16 cellular contexts compared by ENCODE assay signal in the genomic region with DNA sequence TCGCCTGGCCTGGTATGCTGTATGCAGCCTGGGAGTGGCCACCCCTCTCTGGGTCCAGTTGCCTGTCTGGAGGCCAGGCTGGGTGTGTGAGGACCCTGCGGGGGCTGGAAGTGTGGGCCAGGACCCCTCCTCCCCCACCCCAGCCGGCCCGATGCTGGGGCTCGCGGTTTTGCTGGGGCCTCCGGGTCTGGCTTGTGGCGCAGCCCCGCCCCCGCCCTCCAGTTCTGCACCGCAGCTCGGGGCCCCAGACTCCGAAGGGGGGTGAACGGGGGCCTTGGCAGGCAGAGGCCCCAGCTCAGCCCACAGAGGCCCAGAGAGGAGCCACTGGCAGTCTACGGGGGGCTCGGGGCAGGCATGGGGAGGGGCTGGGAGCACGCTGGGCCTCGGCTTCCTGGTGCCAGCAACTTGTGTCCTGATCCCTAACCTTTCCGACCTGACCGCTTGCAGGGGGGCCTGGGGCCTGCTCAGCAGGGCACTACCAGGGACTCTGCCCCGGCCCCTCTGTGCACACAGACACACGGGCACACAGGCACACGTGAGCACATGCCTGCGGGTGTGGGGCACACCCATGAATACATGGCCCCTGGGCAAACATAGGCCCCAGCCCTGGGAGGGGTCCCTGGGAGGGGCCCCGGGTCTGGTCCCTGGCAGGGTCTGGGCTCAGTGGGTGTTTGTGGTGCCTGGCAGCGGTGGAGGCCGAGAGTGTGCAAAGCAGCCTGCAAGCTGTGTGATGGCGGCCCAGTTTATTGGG. TPM values are rescaled to one million over a fixed set of nuclear protein-coding genes. Genes with fewer than 3 reads are reported as not detected.
DNase-seq lines count a peak whose midpoint lies in the region; ATAC-seq lines count a peak whose summit lies in the region.
"Had no signal": no experiment of that assay in that cellular context is flagged by ENCODE, and none has a peak within 500 bp of the region (broad histone marks: within the 10 kb centered on the region; RNA-seq: fewer than 3 reads in every experiment).

No MANE protein-coding gene starts in this region.

- POLR2A ChIA-PET in naive thymus-derived CD4-positive, alpha-beta T cell (lab: Charles Lee) = no interaction called here

- no peak overlapping the region for H3K27ac Mint-ChIP-seq in T-helper 17 cell
- H3K27ac Mint-ChIP-seq in naive thymus-derived CD4-positive, alpha-beta T cell = no peak overlapping the region
- H3K27ac Mint-ChIP-seq: activated CD4-positive, alpha-beta T cell treated with anti-CD3 and anti-CD28 coated beads, Interleukin-2, amount 10 ng/mL, durations not matched to agents 24 days and 14 days; activated naive CD4-positive, alpha-beta T cell treated with anti-CD3 and anti-CD28 coated beads, Interleukin-2, amount 50 U/mL, for 72 hours; dendritic cell treated with granulocyte-macrophage colony-stimulating factor and Interleukin-4, amounts not matched to agents 40 ng/mL and 50 ng/mL, for 4 days had no signal

- H3K4me1 Mint-ChIP-seq in T-helper 17 cell = peaks cover 6% of the 10 kb centered on the region
- peaks cover 0 to 7% (median 0%) of the 10 kb centered on the region in 7 donors for H3K4me1 Mint-ChIP-seq in naive thymus-derived CD4-positive, alpha-beta T cell

- no peak overlapping the region for H3K4me3 ChIP-seq in naive thymus-derived CD4-positive, alpha-beta T cell (ENCODE audit: low read length)
- H3K4me3 ChIP-seq: gastrocnemius medialis, left ventricle myocardium inferior had no signal

- CTCF ChIA-PET in naive thymus-derived CD4-positive, alpha-beta T cell (lab: Charles Lee) = no interaction called here

- DNase-seq in GDM1 (lab: John Stamatoyannopoulos, UW) (peak; percentile 64), T-helper 17 cell (no peak), head of caudate nucleus (no peak), NCI-H69 (lab: John Stamatoyannopoulos, UW) (no peak)
- DNase-seq in naive thymus-derived CD4-positive, alpha-beta T cell = no peak
- no peak for DNase-seq in activated naive CD4-positive, alpha-beta T cell (lab: John Stamatoyannopoulos, UW)
- DNase-seq: activated CD4-positive, alpha-beta T cell treated with anti-CD3 and anti-CD28 coated beads, Interleukin-2, amount 10 ng/mL, durations not matched to agents 24 days and 14 days; activated T-cell treated with anti-CD3 and anti-CD28 coated beads, Interleukin-2, amount 50 U/mL, for 48 hours; gastrocnemius medialis; left ventricle myocardium inferior; NCI-H1436; NCI-H82; right cardiac atrium had no signal

- no peaks in the 10 kb centered on the region for H3K27me3 ChIP-seq in naive thymus-derived CD4-positive, alpha-beta T cell (ENCODE audit: control insufficient read depth in 2 of 2, insufficient read depth in 2 of 2, low read length in 2 of 2)

- no peaks in the 10 kb centered on the region for H3K36me3 Mint-ChIP-seq in T-helper 17 cell (ENCODE audit: low read depth)
- H3K36me3 Mint-ChIP-seq in naive thymus-derived CD4-positive, alpha-beta T cell = no peaks in the 10 kb centered on the region
- H3K36me3 Mint-ChIP-seq: activated naive CD4-positive, alpha-beta T cell treated with anti-CD3 and anti-CD28 coated beads, Interleukin-2, amount 50 U/mL, for 72 hours had no signal

- H3K36me3 ChIP-seq in naive thymus-derived CD4-positive, alpha-beta T cell (ENCODE audit: control insufficient read depth in 2 of 3, insufficient read depth in 3 of 3, low read length in 3 of 3) = no peaks in the 10 kb centered on the region
- H3K36me3 ChIP-seq: gastrocnemius medialis, left ventricle myocardium inferior had no signal

- intact Hi-C loops in naive thymus-derived CD4-positive, alpha-beta T cell (cut with micrococcal nuclease) = no loop called here
- intact Hi-C loops in head of caudate nucleus (cut with DNase I) = no loop called here

- no peaks in the 10 kb centered on the region for H3K9me3 ChIP-seq in T-helper 17 cell (ENCODE audit: control insufficient read depth, low read length, poor library complexity, severe bottlenecking)
- no peaks in the 10 kb centered on the region for H3K9me3 ChIP-seq in naive thymus-derived CD4-positive, alpha-beta T cell (ENCODE audit: control insufficient read depth in 2 of 3, low read length in 3 of 3)
- H3K9me3 ChIP-seq: gastrocnemius medialis, left ventricle myocardium inferior had no signal

- ATAC-seq in HG02885 (IDR thresholded peaks at IDR 0.05; ENCODE audit: poor library complexity, unreplicated experiment) = peak; percentile 50
- ATAC-seq in T-helper 17 cell = peak; percentile 35
- peak; percentile 22 for ATAC-seq in naive thymus-derived CD4-positive, alpha-beta T cell
- ATAC-seq: activated naive CD4-positive, alpha-beta T cell treated with anti-CD3 and anti-CD28 coated beads, Interleukin-2, amount 50 U/mL, for 72 hours; gastrocnemius medialis; right cardiac atrium had no signal

- no peak overlapping the region for H3K4me3 Mint-ChIP-seq in T-helper 17 cell
- no peak overlapping the region for H3K4me3 Mint-ChIP-seq in naive thymus-derived CD4-positive, alpha-beta T cell
- H3K4me3 Mint-ChIP-seq: activated CD4-positive, alpha-beta T cell treated with anti-CD3 and anti-CD28 coated beads, Interleukin-2, amount 10 ng/mL, durations not matched to agents 24 days and 14 days; dendritic cell treated with granulocyte-macrophage colony-stimulating factor and Interleukin-4, amounts not matched to agents 40 ng/mL and 50 ng/mL, for 4 days had no signal

- no peak overlapping the region for H3K27ac ChIP-seq in naive thymus-derived CD4-positive, alpha-beta T cell (ENCODE audit: low read depth, low read length)
- H3K27ac ChIP-seq: gastrocnemius medialis, left ventricle myocardium inferior had no signal

- H3K9me3 Mint-ChIP-seq in naive thymus-derived CD4-positive, alpha-beta T cell = no peaks in the 10 kb centered on the region
- H3K9me3 Mint-ChIP-seq: activated CD4-positive, alpha-beta T cell treated with anti-CD3 and anti-CD28 coated beads, Interleukin-2, amount 10 ng/mL, durations not matched to agents 24 days and 14 days; activated naive CD4-positive, alpha-beta T cell treated with anti-CD3 and anti-CD28 coated beads, Interleukin-2, amount 50 U/mL, for 72 hours; dendritic cell treated with granulocyte-macrophage colony-stimulating factor and Interleukin-4, amounts not matched to agents 40 ng/mL and 50 ng/mL, for 4 days had no signal

- H3K4me1 ChIP-seq in naive thymus-derived CD4-positive, alpha-beta T cell (ENCODE audit: control insufficient read depth in 2 of 2, insufficient read depth in 2 of 2, low read length in 2 of 2) = no peaks in the 10 kb centered on the region
- H3K4me1 ChIP-seq: gastrocnemius medialis had no signal

- H3K27me3 Mint-ChIP-seq in T-helper 17 cell = peaks cover 8% of the 10 kb centered on the region
- H3K27me3 Mint-ChIP-seq in naive thymus-derived CD4-positive, alpha-beta T cell = peaks cover 0 to 10% (median 4%) of the 10 kb centered on the region in 5 donors

RNA-seq across cellular contexts. Expression of gene FGFR3, which starts 21.4 kb away (rescaled TPM):
- under 1 TPM in 1 of 2 donors, not detected in 1; 0.12 TPM for total RNA-seq in T-helper 17 cell
- 1 to 10 TPM in 1 of 5 experiments, not detected in 4; 1.0 TPM for total RNA-seq in naive thymus-derived CD4-positive, alpha-beta T cell
- not detected for polyA plus RNA-seq in naive thymus-derived CD4-positive, alpha-beta T cell

RNA-seq across cellular contexts. Expression of gene TACC3, which starts 50.4 kb away (rescaled TPM):
- total RNA-seq in T-helper 17 cell = 10 to 100 TPM; 73.4 to 91.8 TPM
- 100 to 1,000 TPM; 100 to 165 (median 162) TPM for total RNA-seq in naive thymus-derived CD4-positive, alpha-beta T cell
- polyA plus RNA-seq in naive thymus-derived CD4-positive, alpha-beta T cell = 100 to 1,000 TPM in 1 of 2 donors, 10 to 100 TPM in 1; 70.5 to 100 TPM

RNA-seq across cellular contexts. Expression of gene TMEM129, which starts 50.6 kb away (rescaled TPM):
- total RNA-seq in T-helper 17 cell = 10 to 100 TPM; 18.4 to 18.5 TPM
- 10 to 100 TPM; 20.0 to 41.1 (median 26.7) TPM for total RNA-seq in naive thymus-derived CD4-positive, alpha-beta T cell
- 10 to 100 TPM; 34.9 to 44.7 TPM for polyA plus RNA-seq in naive thymus-derived CD4-positive, alpha-beta T cell

RNA-seq across cellular contexts. Expression of gene SLBP, which starts 59.6 kb away (rescaled TPM):
- total RNA-seq in T-helper 17 cell = 10 to 100 TPM; 24.9 to 36.0 TPM
- 100 to 1,000 TPM in 1 of 5 experiments, 10 to 100 TPM in 4; 29.5 to 103 (median 30.3) TPM for total RNA-seq in naive thymus-derived CD4-positive, alpha-beta T cell
- 10 to 100 TPM; 51.1 to 62.1 TPM for polyA plus RNA-seq in naive thymus-derived CD4-positive, alpha-beta T cell
